Comparison of ENCODE assay signal across 1 cellular context in genomic region chr5:82278711-82279370, GRCh38.
TF ChIP-seq lines count a peak whose summit lies in the region.

No MANE protein-coding gene starts in this region.

TF ChIP-seq in endothelial cell of umbilical vein, 7 proteins besides CTCF, POLR2A, EP300 and RAD21:
- no peak for TF ChIP-seq MAX (IDR thresholded peaks at IDR 0.05; ENCODE audit: insufficient read depth, insufficient read length)
- no peak for TF ChIP-seq GATA2 (IDR thresholded peaks at IDR 0.05; ENCODE audit: insufficient read depth, insufficient read length, low read depth, low read length)
- TF ChIP-seq JUN (IDR thresholded peaks at IDR 0.05; ENCODE audit: borderline replicate concordance, insufficient read depth, insufficient read length, low read depth): no peak
- no peak for TF ChIP-seq FOS (IDR thresholded peaks at IDR 0.05; ENCODE audit: borderline replicate concordance, insufficient read depth, low read length)
- TF ChIP-seq MYC (IDR thresholded peaks at IDR 0.05; ENCODE audit: low read depth, low read length): no peak
- TF ChIP-seq POLR2AphosphoS5 (IDR thresholded peaks at IDR 0.05; ENCODE audit: insufficient read depth, low read depth, low read length): no peak
- no peak for TF ChIP-seq EZH2 (IDR thresholded peaks at IDR 0.05; ENCODE audit: borderline replicate concordance, low read depth, low read length, severe bottlenecking)
